14 cellular contexts compared by ENCODE assay signal in the genomic region with DNA sequence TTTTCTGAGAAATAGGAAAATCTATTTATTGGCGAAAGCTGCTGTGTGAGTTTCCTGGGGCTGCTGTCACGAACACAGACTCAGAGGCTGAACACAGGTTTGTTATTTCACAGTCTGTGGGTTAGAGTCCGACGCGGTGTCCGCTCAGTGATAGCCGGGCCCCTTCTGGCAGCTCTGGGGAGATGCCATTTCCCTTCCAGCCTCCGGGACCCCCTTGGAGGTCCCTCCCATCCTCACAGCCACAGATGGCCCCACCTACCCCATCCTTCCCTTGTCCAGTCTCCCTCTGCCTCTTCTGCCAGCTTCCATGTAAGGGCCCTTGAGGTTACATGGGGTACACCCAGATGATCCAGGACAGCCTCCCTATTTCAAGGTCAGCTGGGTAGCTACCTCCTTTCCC.
"Had no signal": no experiment of that assay in that cellular context is flagged by ENCODE, and none has a peak within 500 bp of the region (broad histone marks: within the 10 kb centered on the region; RNA-seq: fewer than 3 reads in every experiment).

No MANE protein-coding gene starts in this region.

- H3K4me3 Mint-ChIP-seq: activated naive CD4-positive, alpha-beta T cell treated with anti-CD3 and anti-CD28 coated beads, Interleukin-2, amount 50 U/mL, for 24 hours; dendritic cell treated with granulocyte-macrophage colony-stimulating factor and Interleukin-4, amounts not matched to agents 40 ng/mL and 50 ng/mL, for 4 days had no signal

- H3K27me3 Mint-ChIP-seq: dendritic cell treated with granulocyte-macrophage colony-stimulating factor and Interleukin-4, amounts not matched to agents 40 ng/mL and 50 ng/mL, for 4 days had no signal

- H3K9me3 Mint-ChIP-seq: activated naive CD4-positive, alpha-beta T cell treated with anti-CD3 and anti-CD28 coated beads, Interleukin-2, amount 50 U/mL, for 24 hours; dendritic cell treated with granulocyte-macrophage colony-stimulating factor and Interleukin-4, amounts not matched to agents 40 ng/mL and 50 ng/mL, for 4 days had no signal

- H3K27me3 ChIP-seq: hepatocyte had no signal

- H3K4me1 ChIP-seq: prostate gland had no signal

- H3K36me3 ChIP-seq: prostate gland had no signal

- H3K27ac ChIP-seq: hepatocyte, prostate gland had no signal

- H2AFZ ChIP-seq: hepatocyte had no signal

- DNase-seq: activated CD4-positive, alpha-beta T cell treated with anti-CD3 and anti-CD28 coated beads, Interleukin-2, amount 50 U/mL, for 48 hours; central memory CD4-positive, alpha-beta T cell; erythroblast; naive thymus-derived CD4-positive, alpha-beta T cell; nucleus accumbens; stimulated activated CD4-positive, alpha-beta T cell treated with anti-CD3 and anti-CD28 coated beads, Interleukin-12 subunit alpha, Interleukin-12 subunit beta, amount 100 ng/mL, for 4 hours; stimulated activated CD4-positive, alpha-beta T cell treated with anti-CD3 and anti-CD28 coated beads, Interleukin-2, amount 100 ng/mL, for 48 hours; stimulated activated naive CD8-positive, alpha-beta T cell treated with anti-CD3 and anti-CD28 coated beads, Interleukin-15, Interleukin-2, amounts not matched to agents 100 U/mL and 50 U/mL, for 24 hours had no signal

- H3K4me2 ChIP-seq: hepatocyte had no signal

- ATAC-seq: naive thymus-derived CD4-positive, alpha-beta T cell; sciatic nerve; stimulated activated naive CD8-positive, alpha-beta T cell treated with anti-CD3 and anti-CD28 coated beads, Interleukin-15, Interleukin-2, amounts not matched to agents 100 U/mL and 50 U/mL, for 24 hours had no signal

- H3K9me3 ChIP-seq: prostate gland had no signal

- H3K79me2 ChIP-seq: hepatocyte had no signal

- H3K4me3 ChIP-seq: hepatocyte, lung, prostate gland had no signal

- H3K27ac Mint-ChIP-seq: activated naive CD4-positive, alpha-beta T cell treated with anti-CD3 and anti-CD28 coated beads, Interleukin-2, amount 50 U/mL, for 24 hours; dendritic cell treated with granulocyte-macrophage colony-stimulating factor and Interleukin-4, amounts not matched to agents 40 ng/mL and 50 ng/mL, for 4 days had no signal

- H3K36me3 Mint-ChIP-seq: activated naive CD4-positive, alpha-beta T cell treated with anti-CD3 and anti-CD28 coated beads, Interleukin-2, amount 50 U/mL, for 24 hours; naive thymus-derived CD4-positive, alpha-beta T cell had no signal
